In genomic region chr3:33092496-33093254, GRCh38 we compare ENCODE assay signal across 30 cellular contexts. TPM values are rescaled to one million over a fixed set of nuclear protein-coding genes. Genes with fewer than 3 reads are reported as not detected.
DNase-seq lines count a peak whose midpoint lies in the region; ATAC-seq, FAIRE-seq and TF ChIP-seq lines count a peak whose summit lies in the region.
"Had no signal": no experiment of that assay in that cellular context is flagged by ENCODE, and none has a peak within 500 bp of the region (broad histone marks: within the 10 kb centered on the region; RNA-seq: fewer than 3 reads in every experiment).

No MANE protein-coding gene starts in this region.

- H3K9me3 ChIP-seq in CD4-positive, CD25-positive, alpha-beta regulatory T cell (ENCODE audit: control insufficient read depth in 2 of 2, low read length in 2 of 2): no peaks in the 10 kb centered on the region
- no peaks in the 10 kb centered on the region for H3K9me3 ChIP-seq in CD4-positive, alpha-beta memory T cell (ENCODE audit: control insufficient read depth in 1 of 2, low read length in 2 of 2)
- no peaks in the 10 kb centered on the region for H3K9me3 ChIP-seq in endodermal cell (ENCODE audit: control insufficient read depth, low read length)
- H3K9me3 ChIP-seq: adrenal gland, colonic mucosa, ovary had no signal

- peak overlapping the region in 2 of 3 donors; percentile 67 to 86 for H3K27ac Mint-ChIP-seq in CD4-positive, CD25-positive, alpha-beta regulatory T cell
- peak overlapping the region; percentile 36 to 86 (median 61) for H3K27ac Mint-ChIP-seq in CD4-positive, alpha-beta memory T cell
- H3K27ac Mint-ChIP-seq in neural crest cell (ENCODE audit: unreplicated experiment): no peak overlapping the region
- H3K27ac Mint-ChIP-seq in endodermal cell: no peak overlapping the region
- H3K27ac Mint-ChIP-seq: T-helper 2 cell treated with Interferon-gamma antibody and Interleukin-4, amounts not matched to agents 5 μg/mL and 100 μg/mL, for 36 hours; type B pancreatic cell had no signal

- no peak overlapping the region for H3K27ac ChIP-seq in CD4-positive, CD25-positive, alpha-beta regulatory T cell (ENCODE audit: insufficient read depth, low read length, poor library complexity, severe bottlenecking)
- no peak overlapping the region for H3K27ac ChIP-seq in CD4-positive, alpha-beta memory T cell (ENCODE audit: low read depth, low read length)
- H3K27ac ChIP-seq in endodermal cell (ENCODE audit: low read depth, low read length): no peak overlapping the region
- H3K27ac ChIP-seq: adrenal gland, brain microvascular endothelial cell, colonic mucosa, ovary, VCaP had no signal

- H3K4me1 Mint-ChIP-seq in CD4-positive, CD25-positive, alpha-beta regulatory T cell: peaks cover 36 to 87% (median 66%) of the 10 kb centered on the region in 4 donors
- H3K4me1 Mint-ChIP-seq in CD4-positive, alpha-beta memory T cell: peaks cover 61 to 86% (median 76%) of the 10 kb centered on the region in 4 donors
- H3K4me1 Mint-ChIP-seq in neural crest cell (peaks cover 16% of the 10 kb centered on the region), endodermal cell (peaks cover 10% of the 10 kb centered on the region)

- H3K27me3 ChIP-seq in CD4-positive, CD25-positive, alpha-beta regulatory T cell (ENCODE audit: control insufficient read depth, insufficient read depth, low read length): no peaks in the 10 kb centered on the region
- H3K27me3 ChIP-seq in CD4-positive, alpha-beta memory T cell (ENCODE audit: insufficient read depth, low read length): no peaks in the 10 kb centered on the region
- no peaks in the 10 kb centered on the region for H3K27me3 ChIP-seq in bronchial epithelial cell (ENCODE audit: control insufficient read depth, insufficient read depth, low read length)
- H3K27me3 ChIP-seq in endodermal cell (ENCODE audit: control insufficient read depth, insufficient read depth, low read length, poor library complexity, severe bottlenecking): no peaks in the 10 kb centered on the region
- H3K27me3 ChIP-seq: adrenal gland, brain microvascular endothelial cell, colonic mucosa, MG63, ovary had no signal

- intact Hi-C loops in CD4-positive, alpha-beta memory T cell (cut with micrococcal nuclease): no loop called here

- H3K36me3 ChIP-seq in CD4-positive, CD25-positive, alpha-beta regulatory T cell (ENCODE audit: control insufficient read depth, insufficient read depth, low read length): peaks cover 23% of the 10 kb centered on the region
- peaks cover 17% of the 10 kb centered on the region for H3K36me3 ChIP-seq in CD4-positive, alpha-beta memory T cell (ENCODE audit: insufficient read depth, low read length)
- H3K36me3 ChIP-seq in bronchial epithelial cell (ENCODE audit: control insufficient read depth, insufficient read depth, low read length): peaks cover 14% of the 10 kb centered on the region
- H3K36me3 ChIP-seq in endodermal cell (ENCODE audit: control insufficient read depth, insufficient read depth, low read length): peaks cover 33% of the 10 kb centered on the region
- H3K36me3 ChIP-seq: colonic mucosa, ovary had no signal

- H3K36me3 Mint-ChIP-seq in CD4-positive, CD25-positive, alpha-beta regulatory T cell: peaks cover 29% of the 10 kb centered on the region
- H3K36me3 Mint-ChIP-seq in CD4-positive, alpha-beta memory T cell: peaks cover 18 to 48% of the 10 kb centered on the region in 2 donors
- H3K36me3 Mint-ChIP-seq in neural crest cell (ENCODE audit: low read depth) (peaks cover 32% of the 10 kb centered on the region), endodermal cell (ENCODE audit: low read depth) (peaks cover 24% of the 10 kb centered on the region)

- H3K4me3 ChIP-seq in CD4-positive, CD25-positive, alpha-beta regulatory T cell (ENCODE audit: low read depth, low read length): no peak overlapping the region
- H3K4me3 ChIP-seq in CD4-positive, alpha-beta memory T cell (ENCODE audit: low read length in 2 of 2): no peak overlapping the region
- H3K4me3 ChIP-seq in bronchial epithelial cell (ENCODE audit: low read depth, low read length) (no peak overlapping the region), endodermal cell (ENCODE audit: low read length) (no peak overlapping the region)
- H3K4me3 ChIP-seq: adrenal gland, colonic mucosa, GM12878, K562, MG63, ovary had no signal

- FAIRE-seq in bronchial epithelial cell (lab: Jason Lieb, UNC): no peak
- FAIRE-seq: GM12878, H54, kidney had no signal

- peak overlapping the region in 3 of 4 donors; percentile 27 to 98 (median 87) for H3K4me3 Mint-ChIP-seq in CD4-positive, CD25-positive, alpha-beta regulatory T cell
- peak overlapping the region in 3 of 8 donors; percentile 8 to 55 (median 23) for H3K4me3 Mint-ChIP-seq in CD4-positive, alpha-beta memory T cell
- H3K4me3 Mint-ChIP-seq in neural crest cell (peak overlapping the region; percentile 37), endodermal cell (no peak overlapping the region)
- H3K4me3 Mint-ChIP-seq: T-helper 2 cell treated with Interferon-gamma antibody and Interleukin-4, amounts not matched to agents 5 μg/mL and 100 μg/mL, for 36 hours had no signal

- no peak for DNase-seq in CD4-positive, CD25-positive, alpha-beta regulatory T cell
- DNase-seq in CD4-positive, alpha-beta memory T cell: no peak
- DNase-seq in bronchial epithelial cell (ENCODE audit: low read depth) (peak; percentile 83), neural crest cell (ENCODE audit: low read depth, low spot score) (no peak), endodermal cell (no peak), GM10248 (ENCODE audit: extremely low spot score) (no peak)
- DNase-seq: activated CD4-positive, alpha-beta T cell treated with anti-CD3 and anti-CD28 coated beads, Interleukin-2, amount 50 U/mL, for 1 hour; activated CD8-positive, alpha-beta memory T cell treated with anti-CD3 and anti-CD28 coated beads, Interleukin-2, amount 50 U/mL, for 48 hours; adrenal gland; brain microvascular endothelial cell; colonic mucosa; DND-41; kidney; mesenchymal stem cell; MG63; NCI-H1417; NCI-H2081 treated with DMSO at 0.1 percent for 48 hours; NCI-H345; NCI-H748 treated with DMSO at 0.1 percent for 48 hours; ovary; stimulated activated CD4-positive, alpha-beta T cell treated with anti-CD3 and anti-CD28 coated beads, Interleukin-15, amount 100 ng/mL, for 24 hours had no signal

- H3K9me3 Mint-ChIP-seq in CD4-positive, CD25-positive, alpha-beta regulatory T cell: peaks cover 0 to 2% (median 0%) of the 10 kb centered on the region in 7 donors
- H3K9me3 Mint-ChIP-seq in CD4-positive, alpha-beta memory T cell: no peaks in the 10 kb centered on the region
- peaks cover 5% of the 10 kb centered on the region for H3K9me3 Mint-ChIP-seq in neural crest cell
- H3K9me3 Mint-ChIP-seq in endodermal cell: no peaks in the 10 kb centered on the region
- H3K9me3 Mint-ChIP-seq: T-helper 2 cell treated with Interferon-gamma antibody and Interleukin-4, amounts not matched to agents 5 μg/mL and 100 μg/mL, for 36 hours; type B pancreatic cell had no signal

- POLR2A ChIA-PET in CD4-positive, alpha-beta memory T cell (lab: Charles Lee; ENCODE audit: partially characterized antibody): interaction anchor here (0.5 to 0.9 kb wide), 2 partner anchors 8 to 61 kb away, joined by 3 to 4 read pairs; no protein-coding TSS in a partner anchor
- POLR2A ChIA-PET in GM10248 (lab: Yijun Ruan, JAX): no interaction called here

- peaks cover 4% of the 10 kb centered on the region for H3K27me3 Mint-ChIP-seq in CD4-positive, CD25-positive, alpha-beta regulatory T cell
- H3K27me3 Mint-ChIP-seq in CD4-positive, alpha-beta memory T cell: no peaks in the 10 kb centered on the region
- no peaks in the 10 kb centered on the region for H3K27me3 Mint-ChIP-seq in neural crest cell (ENCODE audit: low read depth)
- H3K27me3 Mint-ChIP-seq in endodermal cell (ENCODE audit: insufficient read depth): no peaks in the 10 kb centered on the region
- H3K27me3 Mint-ChIP-seq: type B pancreatic cell had no signal

- CTCF ChIA-PET in CD4-positive, alpha-beta memory T cell (lab: Charles Lee; ENCODE audit: partially characterized antibody): interaction anchor here (1.0 to 2.0 kb wide), 3 partner anchors 15 to 159 kb away, joined by 3 to 7 read pairs (median 3); no protein-coding TSS in a partner anchor
- CTCF ChIA-PET in GM10248 (lab: Yijun Ruan, JAX): interaction anchor here (1.6 to 2.2 kb wide), 4 partner anchors 12 to 39 kb away, joined by 4 to 11 read pairs (median 10); no protein-coding TSS in a partner anchor

- no peak for TF ChIP-seq CTCF in bronchial epithelial cell (IDR thresholded peaks at IDR 0.05; ENCODE audit: insufficient read depth, low read length, severe bottlenecking)
- no peak for TF ChIP-seq CTCF in neural crest cell (conservative IDR thresholded peaks at IDR 0.05)
- no peak for TF ChIP-seq CTCF in endodermal cell (conservative IDR thresholded peaks at IDR 0.05)
- no peak for TF ChIP-seq CTCF in GM10248 (IDR thresholded peaks at IDR 0.05; ENCODE audit: control extremely low read depth, extremely low read depth, low read depth, missing control alignments)

- peaks cover 52% of the 10 kb centered on the region for H3K4me1 ChIP-seq in CD4-positive, CD25-positive, alpha-beta regulatory T cell (ENCODE audit: control insufficient read depth, insufficient read depth, low read length, poor library complexity, severe bottlenecking)
- peaks cover 74% of the 10 kb centered on the region for H3K4me1 ChIP-seq in CD4-positive, alpha-beta memory T cell (ENCODE audit: insufficient read depth, low read length)
- peaks cover 2% of the 10 kb centered on the region for H3K4me1 ChIP-seq in endodermal cell (ENCODE audit: control insufficient read depth, insufficient read depth, low read length)
- H3K4me1 ChIP-seq: colonic mucosa had no signal

- ATAC-seq in CD4-positive, CD25-positive, alpha-beta regulatory T cell (ENCODE audit: low read depth in 2 of 2): no peak
- ATAC-seq in HG02763 (IDR thresholded peaks at IDR 0.05; ENCODE audit: unreplicated experiment): no peak
- ATAC-seq: GM12878, sciatic nerve, SK-N-SH treated with all-trans-retinoic acid at 6 μM for 48 hours had no signal

- 87 to 90% methylated on average over 9 of the region's 9 CpGs for WGBS in endodermal cell (ENCODE audit: insufficient coverage in 1 of 2, insufficient read length in 1 of 2), 2 experiments

- no peak overlapping the region for H3K9ac ChIP-seq in endodermal cell (ENCODE audit: extremely low read depth, low read length, poor library complexity, severe bottlenecking)

RNA-seq across cellular contexts. Expression of gene GLB1, which starts 4.3 kb away (rescaled TPM):
- 42.2 TPM for total RNA-seq in CD4-positive, CD25-positive, alpha-beta regulatory T cell
- 10 to 100 TPM; 52.7 to 73.2 (median 63.8) TPM for polyA plus RNA-seq in CD4-positive, CD25-positive, alpha-beta regulatory T cell
- 10 to 100 TPM; 45.8 to 47.0 TPM for total RNA-seq in CD4-positive, alpha-beta memory T cell
- polyA plus RNA-seq in CD4-positive, alpha-beta memory T cell: 10 to 100 TPM; 43.6 to 46.8 TPM
- total RNA-seq in bronchial epithelial cell (36.2 and 47.4 TPM in 2 replicates), neural crest cell (42.7 and 44.9 TPM in 2 replicates), endodermal cell (10 to 100 TPM; 66.9 to 67.9 TPM)
- 39.6 TPM for polyA plus RNA-seq in endodermal cell (2013, experiment 1 of 2)
- 42.1 TPM for polyA plus RNA-seq in endodermal cell (2013, experiment 2 of 2)

RNA-seq across cellular contexts. Expression of gene TMPPE, which starts 4.3 kb away (rescaled TPM):
- 11.3 TPM for total RNA-seq in CD4-positive, CD25-positive, alpha-beta regulatory T cell
- 1 to 10 TPM in 3 of 4 donors, under 1 TPM in 1; 0.99 to 2.0 (median 1.9) TPM for polyA plus RNA-seq in CD4-positive, CD25-positive, alpha-beta regulatory T cell
- 10 to 100 TPM; 12.9 to 13.6 TPM for total RNA-seq in CD4-positive, alpha-beta memory T cell
- polyA plus RNA-seq in CD4-positive, alpha-beta memory T cell: 1 to 10 TPM in 1 of 2 donors, under 1 TPM in 1; 0.50 to 1.9 TPM
- total RNA-seq in bronchial epithelial cell: 5.5 and 7.7 TPM in 2 replicates
- 5.2 and 5.3 TPM in 2 replicates for total RNA-seq in neural crest cell
- total RNA-seq in endodermal cell: 1 to 10 TPM; 5.2 to 8.4 TPM
- 1.1 TPM for polyA plus RNA-seq in endodermal cell (2013, experiment 1 of 2)
- 1.4 TPM for polyA plus RNA-seq in endodermal cell (2013, experiment 2 of 2)

RNA-seq across cellular contexts. Expression of gene CRTAP, which starts 21.1 kb away (rescaled TPM):
- total RNA-seq in CD4-positive, CD25-positive, alpha-beta regulatory T cell: 44.0 TPM
- polyA plus RNA-seq in CD4-positive, CD25-positive, alpha-beta regulatory T cell: 100 to 1,000 TPM in 2 of 4 donors, 10 to 100 TPM in 2; 91.0 to 112 (median 98.8) TPM
- total RNA-seq in CD4-positive, alpha-beta memory T cell: 10 to 100 TPM; 75.4 to 84.4 TPM
- 100 to 1,000 TPM in 1 of 2 donors, 10 to 100 TPM in 1; 100.0 to 109 TPM for polyA plus RNA-seq in CD4-positive, alpha-beta memory T cell
- total RNA-seq in bronchial epithelial cell (114 and 155 TPM in 2 replicates), neural crest cell (147 and 151 TPM in 2 replicates), endodermal cell (100 to 1,000 TPM; 164 to 166 TPM)
- 109 TPM for polyA plus RNA-seq in endodermal cell (2013, experiment 1 of 2)
- polyA plus RNA-seq in endodermal cell (2013, experiment 2 of 2): 107 TPM

Comparison
In these comparisons a context has a peak if more than half of its experiments do, and no peak if none do; other contexts are left out.
1. H3K27ac Mint-ChIP-seq: peak in CD4-positive, CD25-positive, alpha-beta regulatory T cell (2 of 3) and CD4-positive, alpha-beta memory T cell (7 of 7); none in neural crest cell (single experiment) and endodermal cell (single experiment).